In the genomic region with DNA sequence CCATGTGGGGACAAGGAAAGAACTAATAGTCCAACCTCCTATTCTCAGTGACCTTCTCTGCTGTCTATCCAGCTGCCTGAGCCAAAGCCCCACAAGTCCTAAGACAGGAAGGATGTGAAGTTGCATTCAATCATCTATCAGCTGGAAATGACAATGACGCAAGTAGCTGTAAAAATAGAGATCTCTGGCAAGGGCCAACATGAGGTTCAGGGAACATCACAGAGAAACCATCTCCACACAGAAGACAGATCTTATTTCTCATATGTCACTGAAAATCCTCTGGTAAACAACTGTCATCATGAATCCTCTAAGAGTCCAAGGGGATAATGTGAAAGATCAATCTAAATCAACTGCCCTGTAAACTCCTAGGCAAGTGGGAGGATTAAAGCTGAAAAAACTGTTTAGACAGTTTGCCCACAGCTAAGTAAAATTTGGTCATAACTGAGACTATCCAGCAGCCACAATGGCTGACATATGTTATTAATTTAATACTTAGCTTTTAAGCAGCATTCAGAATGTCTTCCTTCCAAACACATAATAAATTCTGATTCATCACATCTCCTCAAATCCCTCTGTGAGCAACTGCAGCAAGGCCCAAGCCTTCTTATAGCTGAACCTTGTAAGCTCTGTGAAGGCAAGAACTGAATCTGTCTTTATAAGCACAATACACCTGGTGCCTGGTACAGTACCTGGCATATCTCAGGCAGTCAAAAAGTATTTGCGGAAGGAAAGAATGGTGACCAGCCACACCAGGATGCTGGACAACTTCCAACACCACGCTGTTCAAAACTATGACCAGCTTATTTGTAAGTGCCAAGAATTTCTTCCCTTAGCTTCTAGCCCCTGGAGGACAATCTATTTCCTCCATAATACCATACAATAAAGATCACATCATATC, we compare ENCODE assay signal across 11 cellular contexts. TPM values are rescaled to one million over a fixed set of nuclear protein-coding genes. Genes with fewer than 3 reads are reported as not detected.
DNase-seq lines count a peak whose midpoint lies in the region; ATAC-seq and TF ChIP-seq lines count a peak whose summit lies in the region.
"Had no signal": no experiment of that assay in that cellular context is flagged by ENCODE, and none has a peak within 500 bp of the region (broad histone marks: within the 10 kb centered on the region; RNA-seq: fewer than 3 reads in every experiment).

No MANE protein-coding gene starts in this region.

- POLR2A ChIA-PET in SK-N-SH (lab: Yijun Ruan, JAX), result no interaction called here

- no peaks in the 10 kb centered on the region for H3K9me3 Mint-ChIP-seq in activated CD4-positive, alpha-beta T cell treated with anti-CD3 and anti-CD28 coated beads, Interleukin-2, amount 10 ng/mL, durations not matched to agents 24 days and 14 days

- ATAC-seq in psoas muscle (peak; percentile 93 to 94 (median 94)), GM19467 (IDR thresholded peaks at IDR 0.05; ENCODE audit: unreplicated experiment) (no peak)

- H3K4me1 ChIP-seq in SK-N-SH (ENCODE audit: control insufficient read depth in 1 of 2, insufficient read depth in 2 of 2, low read depth in 1 of 2, low read length in 1 of 2), result peaks cover 16 to 20% of the 10 kb centered on the region in 2 experiments
- H3K4me1 ChIP-seq in psoas muscle, result peaks cover 32% of the 10 kb centered on the region

- no peak overlapping the region for H3K9ac ChIP-seq in SK-N-SH

- no peak overlapping the region for H2AFZ ChIP-seq in SK-N-SH (ENCODE audit: low read depth)

- H3K27ac Mint-ChIP-seq in activated CD4-positive, alpha-beta T cell treated with anti-CD3 and anti-CD28 coated beads, Interleukin-2, amount 10 ng/mL, durations not matched to agents 24 days and 14 days, result no peak overlapping the region

- intact Hi-C loops in psoas muscle (cut with DNase I), result no loop called here
- intact Hi-C loops in activated CD4-positive, alpha-beta T cell treated with anti-CD3 and anti-CD28 coated beads, Interleukin-2, amount 10 ng/mL, durations not matched to agents 24 days and 14 days (cut with micrococcal nuclease), result no loop called here

- H3K36me3 Mint-ChIP-seq in activated CD4-positive, alpha-beta T cell treated with anti-CD3 and anti-CD28 coated beads, Interleukin-2, amount 10 ng/mL, durations not matched to agents 24 days and 14 days (ENCODE audit: low read depth), result peaks cover 14% of the 10 kb centered on the region

- peak; percentile 80 for DNase-seq in GF-D8 (lab: John Stamatoyannopoulos, UW)
- DNase-seq in SK-N-SH, result peak; percentile 26
- peak; percentile 72 for DNase-seq in fibroblast of the conjunctiva (ENCODE audit: low read depth)
- DNase-seq in psoas muscle, result peak; percentile 37 to 68
- no peak for DNase-seq in activated CD4-positive, alpha-beta T cell treated with anti-CD3 and anti-CD28 coated beads, Interleukin-2, amount 10 ng/mL, durations not matched to agents 24 days and 14 days
- DNase-seq in activated naive CD4-positive, alpha-beta T cell treated with Interleukin-2 at 50 U/mL for 16 hours, result no peak
- no peak for DNase-seq in activated T-cell treated with anti-CD3 and anti-CD28 coated beads, Interleukin-2, amount 50 U/mL, for 48 hours
- DNase-seq: activated CD4-positive, alpha-beta T cell treated with anti-CD3 and anti-CD28 coated beads for 1 hour; central memory CD4-positive, alpha-beta T cell; NCI-H2171 had no signal

- WGBS in SK-N-SH (ENCODE audit: low lambda C conversion rate), result 25% methylated on average over 3 of the region's 3 CpGs
- WGBS in psoas muscle, 3 donors, result 16 to 17% (median 16%) methylated on average over 3 of the region's 3 CpGs

- H3F3A ChIP-seq in SK-N-SH (replicated peaks; ENCODE audit: insufficient read depth), result peaks cover 26% of the 10 kb centered on the region

- peak overlapping the region; percentile 22; the same call in 1 of the 2 replicates for H3K4me2 ChIP-seq in SK-N-SH

- H3K27me3 Mint-ChIP-seq in activated CD4-positive, alpha-beta T cell treated with anti-CD3 and anti-CD28 coated beads, Interleukin-2, amount 10 ng/mL, durations not matched to agents 24 days and 14 days, result no peaks in the 10 kb centered on the region

- H3K9me3 ChIP-seq in SK-N-SH, result no peaks in the 10 kb centered on the region
- no peaks in the 10 kb centered on the region for H3K9me3 ChIP-seq in psoas muscle

- H3K36me3 ChIP-seq in SK-N-SH (replicated peaks in 1 of 2; ENCODE audit: control insufficient read depth in 1 of 2, insufficient read depth in 2 of 2, low read length in 1 of 2), result peaks cover 0 to 4% of the 10 kb centered on the region in 2 experiments
- H3K36me3 ChIP-seq in psoas muscle (ENCODE audit: insufficient read depth in 1 of 2, low read depth in 1 of 2), result no peaks in the 10 kb centered on the region

- 0 out of 2 replicates have a peak, but pooled peaks cover 4% of the 10 kb centered on the region for H4K20me1 ChIP-seq in SK-N-SH (ENCODE audit: insufficient read depth)

- H3K9me2 ChIP-seq in SK-N-SH, result no peaks in the 10 kb centered on the region

- TF ChIP-seq EP300 in SK-N-SH (IDR thresholded peaks at IDR 0.05; ENCODE audit: borderline replicate concordance in 1 of 2, low read depth in 1 of 2, low read length in 1 of 2), result peak; percentile 10 to 71; a peak in 3 of 4 replicates

- H3K4me3 ChIP-seq in SK-N-SH (ENCODE audit: low read depth in 2 of 2, low read length in 1 of 2) (no peak overlapping the region), psoas muscle (no peak overlapping the region)

- CTCF ChIA-PET in SK-N-SH (lab: Yijun Ruan, JAX), result interaction anchor here (0.7 to 1.6 kb wide), 5 partner anchors 22 to 215 kb away, joined by 3 to 6 read pairs (median 4); no protein-coding TSS in a partner anchor

- peak overlapping the region; percentile 75 to 83 for H3K27ac ChIP-seq in SK-N-SH (ENCODE audit: low read depth in 2 of 2, low read length in 1 of 2)
- H3K27ac ChIP-seq in psoas muscle, result peak overlapping the region; percentile 95

- H3K4me1 Mint-ChIP-seq in activated CD4-positive, alpha-beta T cell treated with anti-CD3 and anti-CD28 coated beads, Interleukin-2, amount 10 ng/mL, durations not matched to agents 24 days and 14 days, result no peaks in the 10 kb centered on the region

- TF ChIP-seq CTCF in SK-N-SH (IDR thresholded peaks at IDR 0.05) (no peak), psoas muscle (IDR thresholded peaks at IDR 0.05) (no peak)

- no peaks in the 10 kb centered on the region for H3K79me2 ChIP-seq in SK-N-SH (ENCODE audit: insufficient read depth)

- H3K27me3 ChIP-seq in SK-N-SH (ENCODE audit: insufficient read depth), result no peaks in the 10 kb centered on the region
- no peaks in the 10 kb centered on the region for H3K27me3 ChIP-seq in psoas muscle (ENCODE audit: insufficient read depth in 3 of 3, low read length in 2 of 3)

- no peak for TF ChIP-seq RAD21 in SK-N-SH (IDR thresholded peaks at IDR 0.05; ENCODE audit: low read length)

- no peak overlapping the region for H3K4me3 Mint-ChIP-seq in activated CD4-positive, alpha-beta T cell treated with anti-CD3 and anti-CD28 coated beads, Interleukin-2, amount 10 ng/mL, durations not matched to agents 24 days and 14 days

TF ChIP-seq in SK-N-SH, 30 proteins besides CTCF, POLR2A, EP300 and RAD21 (continues in another document):
- TF ChIP-seq RXRA (IDR thresholded peaks at IDR 0.05; ENCODE audit: borderline replicate concordance, low read depth) (0 out of 2 replicates have a peak, but pooled peaks have one; percentile 19), MXI1 (IDR thresholded peaks at IDR 0.05; ENCODE audit: low read depth, low read length) (no peak), RCOR1 (IDR thresholded peaks at IDR 0.05; ENCODE audit: low read length) (no peak), NRF1 (IDR thresholded peaks at IDR 0.05; ENCODE audit: low read depth, low read length) (no peak), TCF12 (IDR thresholded peaks at IDR 0.05) (peak; percentile 97), POLR2AphosphoS5 (IDR thresholded peaks at IDR 0.05; ENCODE audit: low read depth, low read length) (peak; percentile 45; the same call in 1 of the 2 replicates), SMC3 (IDR thresholded peaks at IDR 0.05; ENCODE audit: low read depth, low read length) (no peak), JUND (IDR thresholded peaks at IDR 0.05) (no peak), EZH2phosphoT487 (IDR thresholded peaks at IDR 0.05; ENCODE audit: borderline replicate concordance, low read depth) (no peak)

RNA-seq across cellular contexts. Expression of gene ALG9, which starts 52.0 kb away (rescaled TPM):
- polyA plus RNA-seq in SK-N-SH (2012; rRNA removed) (17.9 and 23.4 TPM in 2 replicates), psoas muscle (10 to 100 TPM in 2 of 3 donors, 1 to 10 TPM in 1; 9.6 to 21.9 (median 11.4) TPM)
- 15.5 and 15.8 TPM in 2 replicates for polyA plus RNA-seq in SK-N-SH (2012; cell fraction: cytosol; rRNA removed)
- polyA plus RNA-seq in SK-N-SH (2012; cell fraction: nucleus; rRNA removed), result 30.7 and 49.3 TPM in 2 replicates
- 10 to 100 TPM; 12.8 to 20.3 (median 16.0) TPM for total RNA-seq in psoas muscle
- total RNA-seq in activated CD4-positive, alpha-beta T cell treated with anti-CD3 and anti-CD28 coated beads, Interleukin-2, amount 10 ng/mL, durations not matched to agents 24 days and 14 days, result 32.6 and 32.9 TPM in 2 replicates

RNA-seq across cellular contexts. Expression of gene PPP2R1B, which starts 53.2 kb away (rescaled TPM):
- polyA plus RNA-seq in SK-N-SH (2012; rRNA removed), result 25.9 and 32.3 TPM in 2 replicates
- polyA plus RNA-seq in SK-N-SH (2012; cell fraction: cytosol; rRNA removed), result 24.9 and 26.8 TPM in 2 replicates
- 27.4 and 48.2 TPM in 2 replicates for polyA plus RNA-seq in SK-N-SH (2012; cell fraction: nucleus; rRNA removed)
- 10 to 100 TPM in 3 of 4 donors, 1 to 10 TPM in 1; 8.1 to 18.8 (median 14.0) TPM for total RNA-seq in psoas muscle
- polyA plus RNA-seq in psoas muscle, result 10 to 100 TPM in 1 of 3 donors, 1 to 10 TPM in 2; 6.6 to 10.7 (median 8.7) TPM
- 63.2 and 63.6 TPM in 2 replicates for total RNA-seq in activated CD4-positive, alpha-beta T cell treated with anti-CD3 and anti-CD28 coated beads, Interleukin-2, amount 10 ng/mL, durations not matched to agents 24 days and 14 days

RNA-seq across cellular contexts. Expression of gene FDXACB1, which starts 59.6 kb away (rescaled TPM):
- polyA plus RNA-seq in SK-N-SH (2012; rRNA removed), result 2.8 and 3.2 TPM in 2 replicates
- 2.7 and 3.0 TPM in 2 replicates for polyA plus RNA-seq in SK-N-SH (2012; cell fraction: cytosol; rRNA removed)
- 3.4 and 5.7 TPM in 2 replicates for polyA plus RNA-seq in SK-N-SH (2012; cell fraction: nucleus; rRNA removed)
- under 1 TPM; 0.65 to 0.99 (median 0.85) TPM for total RNA-seq in psoas muscle
- 1 to 10 TPM in 1 of 3 donors, under 1 TPM in 2; 0.45 to 1.1 (median 0.57) TPM for polyA plus RNA-seq in psoas muscle
- 8.8 and 10.0 TPM in 2 replicates for total RNA-seq in activated CD4-positive, alpha-beta T cell treated with anti-CD3 and anti-CD28 coated beads, Interleukin-2, amount 10 ng/mL, durations not matched to agents 24 days and 14 days

RNA-seq across cellular contexts. Expression of gene CFAP68, which starts 59.9 kb away (rescaled TPM):
- polyA plus RNA-seq in SK-N-SH (2012; rRNA removed) (36.7 and 61.2 TPM in 2 replicates), psoas muscle (1 to 10 TPM; 4.4 to 7.6 (median 4.8) TPM)
- 46.8 and 79.7 TPM in 2 replicates for polyA plus RNA-seq in SK-N-SH (2012; cell fraction: cytosol; rRNA removed)
- 18.1 and 22.1 TPM in 2 replicates for polyA plus RNA-seq in SK-N-SH (2012; cell fraction: nucleus; rRNA removed)
- total RNA-seq in psoas muscle, result 10 to 100 TPM in 2 of 4 donors, 1 to 10 TPM in 2; 6.6 to 17.7 (median 11.8) TPM
- 22.6 and 25.5 TPM in 2 replicates for total RNA-seq in activated CD4-positive, alpha-beta T cell treated with anti-CD3 and anti-CD28 coated beads, Interleukin-2, amount 10 ng/mL, durations not matched to agents 24 days and 14 days

Comparison
In these comparisons a context has a peak if more than half of its experiments do, and no peak if none do; other contexts are left out.
1. DNase-seq: peak in GF-D8 (single experiment), SK-N-SH (single experiment), fibroblast of the conjunctiva (single experiment) and psoas muscle (2 of 2); none in activated CD4-positive, alpha-beta T cell treated with anti-CD3 and anti-CD28 coated beads, Interleukin-2, amount 10 ng/mL, durations not matched to agents 24 days and 14 days (single experiment), activated naive CD4-positive, alpha-beta T cell treated with Interleukin-2 at 50 U/mL for 16 hours (single experiment) and activated T-cell treated with anti-CD3 and anti-CD28 coated beads, Interleukin-2, amount 50 U/mL, for 48 hours (0 of 2).